28 cellular contexts compared by ENCODE assay signal in genomic region chr6:16121339-16121738, GRCh38. TPM values are rescaled to one million over a fixed set of nuclear protein-coding genes. Genes with fewer than 3 reads are reported as not detected.
DNase-seq lines count a peak whose midpoint lies in the region; ATAC-seq, FAIRE-seq and TF ChIP-seq lines count a peak whose summit lies in the region.
"Had no signal": no experiment of that assay in that cellular context is flagged by ENCODE, and none has a peak within 500 bp of the region (broad histone marks: within the 10 kb centered on the region; RNA-seq: fewer than 3 reads in every experiment).

No MANE protein-coding gene starts in this region.

- H3K4me1 ChIP-seq in GM23338 (ENCODE audit: insufficient read depth) (no peaks in the 10 kb centered on the region), K562 (replicated peaks in 1 of 2; ENCODE audit: control insufficient read depth in 2 of 2, insufficient read depth in 2 of 2, low read length in 2 of 2) (peaks cover 0 to 4% of the 10 kb centered on the region in 2 experiments; a peak in 2 of 5 replicates)
- H3K4me1 ChIP-seq: BE2C, BLaER1 had no signal

- H3K79me2 ChIP-seq in GM23338 (replicated peaks; ENCODE audit: insufficient read depth) (no peaks in the 10 kb centered on the region), K562 (ENCODE audit: control insufficient read depth, insufficient read depth, low read length) (no peaks in the 10 kb centered on the region), neural cell (replicated peaks; ENCODE audit: insufficient read depth, low read length) (no peaks in the 10 kb centered on the region)

- intact Hi-C loops in K562 (cut with micrococcal nuclease) = loop anchor here (10.0 kb wide), 1 partner anchor 327 kb away; no protein-coding TSS in a partner anchor

- no peaks in the 10 kb centered on the region for H3K9me1 ChIP-seq in K562 (ENCODE audit: control insufficient read depth, insufficient read depth, low read length)

- TF ChIP-seq EP300 in K562 (IDR thresholded peaks at IDR 0.05; ENCODE audit: low read length) = no peak
- TF ChIP-seq EP300 in neural cell (conservative IDR thresholded peaks at IDR 0.05; ENCODE audit: poor library complexity, severe bottlenecking) = peak; percentile 82

- POLR2A ChIA-PET in K562 (lab: Yijun Ruan, JAX) = interaction anchor here (0.7 to 7.8 kb wide), 4 partner anchors 9 to 505 kb away, joined by 3 to 65 read pairs (median 3); partner anchors contain the start of gene MYLIP

- ATAC-seq in GM23338 = no peak
- no peak for ATAC-seq in K562
- ATAC-seq in HG03045 (IDR thresholded peaks at IDR 0.05; ENCODE audit: unreplicated experiment) = no peak
- ATAC-seq in GM18505 (IDR thresholded peaks at IDR 0.05; ENCODE audit: unreplicated experiment) = no peak
- ATAC-seq: GM12878 had no signal

- DNase-seq in GM23338 (ENCODE audit: low spot score) (no peak), NCI-H146 (lab: John Stamatoyannopoulos, UW) (peak; percentile 13), K562 (ENCODE audit: extremely low read depth in 1 of 4, low spot score in 3 of 4) (no peak), NCI-H1105 treated with DMSO at 0.1 percent for 48 hours (lab: John Stamatoyannopoulos, UW) (no peak), GM19240 (ENCODE audit: insufficient read length, low spot score) (no peak)
- DNase-seq: 8988T; ACHN; BE2C; C1 segment of cervical spinal cord; CD4-positive, alpha-beta memory T cell; CD4-positive, CD25-positive, alpha-beta regulatory T cell; CD8-positive, alpha-beta memory T cell; COR-L47; DMS 273 treated with DMSO at 0.1 percent for 48 hours; DMS153; DMS53; DMS79; DND-41; EL; GDM1 had no signal

- TF ChIP-seq CTCF in GM23338 (conservative IDR thresholded peaks at IDR 0.05; ENCODE audit: low read depth in 2 of 2) (no peak), K562 (IDR thresholded peaks at IDR 0.05 in 2 of 3, conservative IDR thresholded peaks at IDR 0.05 in 1 of 3; ENCODE audit: insufficient read depth in 2 of 3, low read depth in 1 of 3, low read length in 3 of 3) (no peak), neural cell (IDR thresholded peaks at IDR 0.05; ENCODE audit: poor library complexity, severe bottlenecking) (no peak)

- H3K4me1 Mint-ChIP-seq in GM23338 = no peaks in the 10 kb centered on the region
- H3K4me1 Mint-ChIP-seq: CD4-positive, alpha-beta memory T cell; CD4-positive, CD25-positive, alpha-beta regulatory T cell; CD8-positive, alpha-beta memory T cell had no signal

- no peaks in the 10 kb centered on the region for H3F3A ChIP-seq in GM23338 (replicated peaks; ENCODE audit: low read depth)
- peaks cover 4% of the 10 kb centered on the region for H3F3A ChIP-seq in neural cell (ENCODE audit: insufficient read depth, low read length, poor library complexity, severe bottlenecking)

- H3K27ac Mint-ChIP-seq in GM23338 = no peak overlapping the region
- H3K27ac Mint-ChIP-seq: CD14-positive monocyte; CD4-positive, alpha-beta memory T cell; CD4-positive, CD25-positive, alpha-beta regulatory T cell had no signal

- H3K27ac ChIP-seq in GM23338 (ENCODE audit: low read depth) = no peak overlapping the region
- no peak overlapping the region for H3K27ac ChIP-seq in K562 (ENCODE audit: extremely low read depth, low read depth, low read length)
- H3K27ac ChIP-seq in neural cell (ENCODE audit: low read length) = peak overlapping the region; percentile 75
- H3K27ac ChIP-seq: BLaER1 had no signal

- H3K36me3 ChIP-seq in GM23338 (ENCODE audit: insufficient read depth) (no peaks in the 10 kb centered on the region), K562 (ENCODE audit: control insufficient read depth, insufficient read depth, low read length) (no peaks in the 10 kb centered on the region), neural cell (ENCODE audit: insufficient read depth, low read length) (no peaks in the 10 kb centered on the region)
- H3K36me3 ChIP-seq: BE2C, BLaER1 had no signal

- H3K4me3 Mint-ChIP-seq in GM23338 = no peak overlapping the region
- H3K4me3 Mint-ChIP-seq: CD14-positive monocyte; CD4-positive, alpha-beta memory T cell; CD4-positive, CD25-positive, alpha-beta regulatory T cell; CD8-positive, alpha-beta memory T cell had no signal

- no peaks in the 10 kb centered on the region for H3K9me3 ChIP-seq in K562 (replicated peaks; ENCODE audit: control insufficient read depth, insufficient read depth, low read depth, low read length)
- H3K9me3 ChIP-seq in neural cell (ENCODE audit: low read length) = no peaks in the 10 kb centered on the region
- H3K9me3 ChIP-seq: BE2C, BLaER1 had no signal

- H3K27me3 ChIP-seq in GM23338 (ENCODE audit: insufficient read depth) (no peaks in the 10 kb centered on the region), K562 (ENCODE audit: control insufficient read depth in 2 of 2, insufficient read depth in 2 of 2, low read length in 2 of 2) (no peaks in the 10 kb centered on the region), neural cell (ENCODE audit: insufficient read depth, low read depth, low read length) (no peaks in the 10 kb centered on the region)
- H3K27me3 ChIP-seq: BE2C, BLaER1 had no signal

- 68% methylated on average over 3 of the region's 3 CpGs for WGBS in K562 (ENCODE audit: insufficient coverage, low coverage, missing lambda C conversion rate)

- H3K9me3 Mint-ChIP-seq in GM23338 = no peaks in the 10 kb centered on the region; the same call in 2 of the 3 replicates
- H3K9me3 Mint-ChIP-seq: CD14-positive monocyte; CD4-positive, alpha-beta memory T cell; CD8-positive, alpha-beta memory T cell had no signal

- H4K20me1 ChIP-seq in GM23338 (replicated peaks; ENCODE audit: insufficient read depth) = no peaks in the 10 kb centered on the region
- no peaks in the 10 kb centered on the region for H4K20me1 ChIP-seq in K562 (replicated peaks; ENCODE audit: control insufficient read depth, insufficient read depth, low read length)
- H4K20me1 ChIP-seq in neural cell (ENCODE audit: insufficient read depth) = no peaks in the 10 kb centered on the region
- H4K20me1 ChIP-seq: BLaER1 had no signal

- no peak overlapping the region for H3K4me3 ChIP-seq in GM23338
- H3K4me3 ChIP-seq in K562 = no peak overlapping the region
- peak overlapping the region; percentile 9 for H3K4me3 ChIP-seq in neural cell (ENCODE audit: low read length)
- H3K4me3 ChIP-seq: BLaER1, GM12878 had no signal

- H3K4me2 ChIP-seq in GM23338 = no peak overlapping the region
- H3K4me2 ChIP-seq in K562 (ENCODE audit: insufficient read depth, low read length) = no peak overlapping the region
- H3K4me2 ChIP-seq in neural cell (ENCODE audit: low read length) = peak overlapping the region; percentile 22
- H3K4me2 ChIP-seq: BLaER1 had no signal

- H3K9me2 ChIP-seq in GM23338 (ENCODE audit: insufficient read depth) (no peaks in the 10 kb centered on the region), neural cell (ENCODE audit: insufficient read depth, low read length) (no peaks in the 10 kb centered on the region)

- TF ChIP-seq RAD21 in K562 (CRISPR knock-in tag; conservative IDR thresholded peaks at IDR 0.05 in 1 of 2, IDR thresholded peaks at IDR 0.05 in 1 of 2) (no peak), neural cell (conservative IDR thresholded peaks at IDR 0.05) (no peak)

- H3K9ac ChIP-seq in K562 (ENCODE audit: insufficient read depth in 1 of 2, low read depth in 2 of 2, low read length in 2 of 2) (no peak overlapping the region), neural cell (ENCODE audit: low read length) (peak overlapping the region; percentile 29)
- H3K9ac ChIP-seq: BLaER1 had no signal

- H3K27me3 Mint-ChIP-seq in GM23338 (ENCODE audit: insufficient read depth, low read depth, poor library complexity) = no peaks in the 10 kb centered on the region

- H2AFZ ChIP-seq in GM23338 (peak overlapping the region; percentile 93), K562 (ENCODE audit: low read depth, low read length) (peak overlapping the region; percentile 71), neural cell (ENCODE audit: low read depth, low read length) (no peak overlapping the region)

- TF ChIP-seq POLR2A in K562 (conservative IDR thresholded peaks at IDR 0.05) (no peak), GM18505 (IDR thresholded peaks at IDR 0.05; ENCODE audit: borderline replicate concordance, extremely low read depth, insufficient read depth, insufficient read length) (no peak)

- in situ Hi-C loops in K562 (cut with MboI) = no loop called here

- BruUV-seq in K562 (replicated peaks; lab: Mats Ljungman, UMichigan) = no TSS peak

- no peak for FAIRE-seq in K562 (lab: Jason Lieb, UNC)
- FAIRE-seq: A204.1, GM12878, GM12892 had no signal

- H3K36me3 Mint-ChIP-seq in GM23338 (ENCODE audit: low read depth) = no peaks in the 10 kb centered on the region
- H3K36me3 Mint-ChIP-seq: CD14-positive monocyte; CD4-positive, alpha-beta memory T cell; CD4-positive, CD25-positive, alpha-beta regulatory T cell; CD8-positive, alpha-beta memory T cell had no signal

- CTCF ChIA-PET in K562 (lab: Yijun Ruan, JAX; ENCODE audit: low intra/inter-chr PET ratio) = no interaction called here

TF ChIP-seq in GM23338, 12 proteins besides CTCF, POLR2A, EP300 and RAD21 (continues in another document):
- TF ChIP-seq NANOG (IDR thresholded peaks at IDR 0.05; ENCODE audit: borderline replicate concordance) = no peak

TF ChIP-seq in K562, 482 proteins besides CTCF, POLR2A, EP300 and RAD21 (continues in another document):
- TF ChIP-seq PCBP2 (IDR thresholded peaks at IDR 0.05; ENCODE audit: low read depth, low read length, poor library complexity, severe bottlenecking) = no peak

TF ChIP-seq in neural cell, 6 proteins besides CTCF, POLR2A, EP300 and RAD21 (continues in another document):
- no peak for TF ChIP-seq EZH2 (IDR thresholded peaks at IDR 0.05; ENCODE audit: borderline replicate concordance, insufficient read depth, low read length, poor library complexity, severe bottlenecking)

RNA-seq across cellular contexts. Expression of gene MYLIP, which starts 7.5 kb away (rescaled TPM):
- total RNA-seq in GM23338 (2014; rRNA removed; shearing (Covaris generic)) = 32.4 and 33.8 TPM in 2 replicates
- 26.7 and 28.7 TPM in 2 replicates for polyA plus RNA-seq in GM23338 (2016; fragmentation: Nextera tagmentation; extraction: Ambion mirVana)
- 54.7 and 71.0 TPM in 2 replicates for total RNA-seq in K562 (2011; cell fraction: chromatin; rRNA removed; ENCODE audit: low replicate concordance)
- 35.4 TPM in 2 replicates for total RNA-seq in K562 (2011; cell fraction: nucleolus; rRNA removed)
- total RNA-seq in K562 (2011; cell fraction: nucleoplasm; rRNA removed) = 46.5 and 66.0 TPM in 2 replicates
- 31.1 and 31.5 TPM in 2 replicates for total RNA-seq in K562 (2014; rRNA removed)
- total RNA-seq in K562 (2014; rRNA removed; fragmentation: Illumina TruSeq; extraction: Trizol) = 27.2 and 29.2 TPM in 2 replicates
- total RNA-seq in K562 (2015; rRNA removed; fragmentation: Illumina TruSeq; extraction: Trizol) = 37.8 and 43.5 TPM in 2 replicates
- total RNA-seq in K562 (2021) = 32.5 and 34.4 TPM in 2 replicates
- 41.9 and 46.1 TPM in 2 replicates for polyA plus RNA-seq in K562 (2011; rRNA removed)
- polyA plus RNA-seq in K562 (2011; cell fraction: cytosol; rRNA removed) = 21.3 and 30.8 TPM in 2 replicates
- polyA plus RNA-seq in K562 (2011; cell fraction: nucleus; rRNA removed) = 66.4 and 72.9 TPM in 2 replicates
- 31.8 and 37.9 TPM in 2 replicates for polyA plus RNA-seq in K562 (2012)
- polyA plus RNA-seq in K562 (2014; fragmentation: Illumina TruSeq; extraction: Trizol) = 27.1 and 29.8 TPM in 2 replicates
- polyA plus RNA-seq in K562 (2014; fragmentation: Nextera tagmentation; extraction: Ambion mirVana) = 10 to 100 TPM; 10.8 to 12.9 TPM
- polyA plus RNA-seq in K562 (2014; rRNA removed) = 33.4 and 37.1 TPM in 2 replicates
- polyA minus RNA-seq in K562 (2011; rRNA and poly(A)+ RNA removed) = 49.0 and 49.4 TPM in 2 replicates
- polyA minus RNA-seq in K562 (2011; cell fraction: cytosol; rRNA and poly(A)+ RNA removed) = 22.9 and 24.3 TPM in 2 replicates
- 36.1 and 55.1 TPM in 2 replicates for polyA minus RNA-seq in K562 (2011; cell fraction: nucleus; rRNA and poly(A)+ RNA removed)
- 8.1 and 10.9 TPM in 2 replicates for polyA plus RNA-seq in neural cell
- polyA minus RNA-seq in neural cell = 19.2 and 21.7 TPM in 2 replicates
